In the genomic region with DNA sequence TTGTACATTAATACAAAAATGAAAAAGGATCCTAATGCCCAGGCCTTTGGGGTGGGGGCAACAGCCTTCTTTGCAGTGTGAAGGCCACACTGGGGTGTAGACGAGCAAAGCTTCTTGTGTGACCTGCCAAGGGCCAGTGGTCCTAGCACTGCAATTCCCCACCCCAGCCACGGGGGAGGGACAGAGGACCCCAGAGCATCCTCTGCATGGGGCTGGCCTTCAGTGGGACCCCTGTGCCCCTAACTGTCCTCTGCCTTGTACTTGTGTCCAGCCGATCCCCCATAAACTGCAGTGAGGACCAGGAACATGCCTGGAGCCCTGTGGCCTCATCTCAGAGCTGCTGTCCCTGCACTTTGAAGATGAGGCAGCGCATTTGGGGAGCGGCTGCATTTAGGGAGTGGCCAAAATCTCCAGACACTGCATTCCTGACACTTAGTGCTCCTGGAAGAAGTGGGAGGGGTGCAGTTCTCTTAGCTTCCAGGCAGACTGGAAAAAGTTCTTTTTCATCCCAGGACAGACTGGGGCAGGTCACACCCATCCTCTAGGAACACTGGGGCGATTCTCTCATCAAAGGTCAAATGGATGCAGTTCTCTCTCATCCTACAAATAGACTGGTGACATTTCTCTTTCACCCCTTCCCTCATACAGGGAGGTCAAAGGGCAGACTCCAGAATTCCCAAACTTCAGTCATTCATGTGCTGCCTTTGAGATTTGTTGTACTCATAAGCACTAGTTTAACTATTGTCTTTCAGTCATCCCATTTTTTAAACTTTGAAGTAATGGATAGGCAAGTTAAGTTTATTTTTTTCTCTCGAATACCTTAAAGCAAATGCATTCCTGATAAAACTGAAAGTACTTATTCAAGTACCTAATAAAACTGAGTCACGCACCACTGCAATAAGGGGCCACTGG, we compare ENCODE assay signal across 8 cellular contexts. TPM values are rescaled to one million over a fixed set of nuclear protein-coding genes. Genes with fewer than 3 reads are reported as not detected.
DNase-seq lines count a peak whose midpoint lies in the region; ATAC-seq and TF ChIP-seq lines count a peak whose summit lies in the region.

No MANE protein-coding gene starts in this region.

- H3K9me3 ChIP-seq in psoas muscle = no peaks in the 10 kb centered on the region

- ATAC-seq in HG02981 (IDR thresholded peaks at IDR 0.05; ENCODE audit: unreplicated experiment) (peak; percentile 14), psoas muscle (peak in 1 of 4 donors; percentile 8)
- no peak for ATAC-seq in activated naive CD8-positive, alpha-beta T cell treated with anti-CD3 and anti-CD28 coated beads, Interleukin-2, amount 50 U/mL, for 24 hours

- 81 to 85% (median 82%) methylated on average over 8 of the region's 8 CpGs for WGBS in psoas muscle, 3 donors

- DNase-seq in GM12865 (ENCODE audit: low read depth) = peak; percentile 63
- peak; percentile 48 for DNase-seq in activated naive CD8-positive, alpha-beta T cell treated with anti-CD3 and anti-CD28 coated beads, Interleukin-2, amount 50 U/mL, for 24 hours
- no peak for DNase-seq in psoas muscle
- DNase-seq in Ammon's horn (ENCODE audit: low spot score) = no peak
- no peak for DNase-seq in NCI-H2171 treated with DMSO at 0.1 percent for 48 hours (lab: John Stamatoyannopoulos, UW)
- no peak for DNase-seq in SIG-M5 treated with dmso at 0.1 percent for 504 hours (lab: John Stamatoyannopoulos, UW; ENCODE audit: unreplicated experiment)
- no peak for DNase-seq in NCI-H2227 (lab: John Stamatoyannopoulos, UW; ENCODE audit: unreplicated experiment)

- no peaks in the 10 kb centered on the region for H3K27me3 ChIP-seq in psoas muscle (ENCODE audit: insufficient read depth in 3 of 3, low read length in 2 of 3)

- TF ChIP-seq CTCF in GM12865 (IDR thresholded peaks at IDR 0.05; ENCODE audit: insufficient read depth, low read depth, low read length, missing control alignments) = peak; percentile 50
- TF ChIP-seq CTCF in psoas muscle (IDR thresholded peaks at IDR 0.05) = no peak

- H3K4me3 Mint-ChIP-seq in activated naive CD8-positive, alpha-beta T cell treated with anti-CD3 and anti-CD28 coated beads, Interleukin-2, amount 50 U/mL, for 24 hours = peak overlapping the region; percentile 100

- H3K4me1 Mint-ChIP-seq in activated naive CD8-positive, alpha-beta T cell treated with anti-CD3 and anti-CD28 coated beads, Interleukin-2, amount 50 U/mL, for 24 hours = peaks cover 77% of the 10 kb centered on the region

- H3K27ac ChIP-seq in psoas muscle = peak overlapping the region; percentile 36

- peaks cover 68% of the 10 kb centered on the region for H3K36me3 Mint-ChIP-seq in activated naive CD8-positive, alpha-beta T cell treated with anti-CD3 and anti-CD28 coated beads, Interleukin-2, amount 50 U/mL, for 24 hours (ENCODE audit: low read depth)

- no peaks in the 10 kb centered on the region for H3K9me3 Mint-ChIP-seq in activated naive CD8-positive, alpha-beta T cell treated with anti-CD3 and anti-CD28 coated beads, Interleukin-2, amount 50 U/mL, for 24 hours

- peak overlapping the region; percentile 84 for H3K4me3 ChIP-seq in GM12865 (ENCODE audit: low read depth, low read length)
- no peak overlapping the region for H3K4me3 ChIP-seq in psoas muscle

- intact Hi-C loops in psoas muscle (cut with DNase I) = loop anchor here in 1 of 2 donors (2.0 kb wide), 1 partner anchor 61 kb away; no protein-coding TSS in a partner anchor

- peak overlapping the region; percentile 99 for H3K27ac Mint-ChIP-seq in activated naive CD8-positive, alpha-beta T cell treated with anti-CD3 and anti-CD28 coated beads, Interleukin-2, amount 50 U/mL, for 24 hours

- H3K36me3 ChIP-seq in psoas muscle (ENCODE audit: insufficient read depth in 1 of 2, low read depth in 1 of 2) = peaks cover 8 to 54% of the 10 kb centered on the region in 2 donors

- H3K27me3 Mint-ChIP-seq in activated naive CD8-positive, alpha-beta T cell treated with anti-CD3 and anti-CD28 coated beads, Interleukin-2, amount 50 U/mL, for 24 hours = no peaks in the 10 kb centered on the region

- H3K4me1 ChIP-seq in psoas muscle = peaks cover 6% of the 10 kb centered on the region

RNA-seq across cellular contexts. Expression of gene MYO1G, which starts 0.9 kb away (rescaled TPM):
- 1 to 10 TPM in 2 of 4 donors, under 1 TPM in 2; 0.41 to 1.9 (median 0.96) TPM for total RNA-seq in psoas muscle
- under 1 TPM; 0.11 to 0.30 (median 0.29) TPM for polyA plus RNA-seq in psoas muscle

RNA-seq across cellular contexts. Expression of gene CCM2, which starts 20.3 kb away (rescaled TPM):
- total RNA-seq in psoas muscle = 10 to 100 TPM; 33.3 to 49.9 (median 42.2) TPM
- polyA plus RNA-seq in psoas muscle = 100 to 1,000 TPM in 1 of 3 donors, 10 to 100 TPM in 2; 57.6 to 110 (median 76.5) TPM

Comparison
In these comparisons a context has a peak if more than half of its experiments do, and no peak if none do; other contexts are left out.
1. DNase-seq: peak in GM12865 (single experiment) and activated naive CD8-positive, alpha-beta T cell treated with anti-CD3 and anti-CD28 coated beads, Interleukin-2, amount 50 U/mL, for 24 hours (single experiment); none in psoas muscle (0 of 2), Ammon's horn (single experiment), NCI-H2171 treated with DMSO at 0.1 percent for 48 hours (single experiment), SIG-M5 treated with dmso at 0.1 percent for 504 hours (single experiment) and NCI-H2227 (single experiment).